In genomic region chr6:30741789-30742315, GRCh38 we compare ENCODE assay signal across 6 cellular contexts. TPM values are rescaled to one million over a fixed set of nuclear protein-coding genes. Genes with fewer than 3 reads are reported as not detected.
DNase-seq lines count a peak whose midpoint lies in the region; ATAC-seq and TF ChIP-seq lines count a peak whose summit lies in the region.

No MANE protein-coding gene starts in this region.

- TF ChIP-seq CTCF in DOHH2 (IDR thresholded peaks at IDR 0.05; ENCODE audit: low read depth, low read length, poor library complexity, severe bottlenecking) (no peak), WI38 (IDR thresholded peaks at IDR 0.05; ENCODE audit: low read depth, low read length) (no peak)

- H3K36me3 ChIP-seq in DOHH2 (ENCODE audit: control insufficient read depth, low read length): peaks cover 52% of the 10 kb centered on the region

- peak overlapping the region; percentile 89 for H3K4me2 ChIP-seq in DOHH2 (ENCODE audit: low read length)

- DNase-seq in left colon: peak in 1 of 2 donors; percentile 35
- no peak for DNase-seq in KG1 (lab: John Stamatoyannopoulos, UW)
- DNase-seq in NCI-H128 (lab: John Stamatoyannopoulos, UW; ENCODE audit: unreplicated experiment): no peak

- peak; percentile 22 for ATAC-seq in left colon
- no peak for ATAC-seq in GM18858 (IDR thresholded peaks at IDR 0.05; ENCODE audit: unreplicated experiment)

- H3K27ac ChIP-seq in DOHH2 (ENCODE audit: low read depth, low read length): peak overlapping the region; percentile 45; the same call in 1 of the 2 replicates

- H3K4me3 ChIP-seq in DOHH2 (ENCODE audit: low read length) (peak overlapping the region; percentile 92), WI38 (ENCODE audit: low read depth, low read length) (peak overlapping the region; percentile 98)

- intact Hi-C loops in left colon (cut with DNase I, micrococcal nuclease): loop anchor here in 1 of 2 donors (5.0 kb wide), 2 partner anchors 65 to 135 kb away; no protein-coding TSS in a partner anchor

- peaks cover 4% of the 10 kb centered on the region; the same call in 1 of the 2 replicates for H4K20me1 ChIP-seq in DOHH2 (ENCODE audit: control insufficient read depth, insufficient read depth, low read depth, low read length)

- peaks cover 12% of the 10 kb centered on the region for H3F3A ChIP-seq in DOHH2 (ENCODE audit: control insufficient read depth, insufficient read depth)

- H3K27me3 ChIP-seq in DOHH2 (ENCODE audit: control insufficient read depth, low read length): peaks cover 17% of the 10 kb centered on the region; the same call in 1 of the 2 replicates

- peaks cover 58% of the 10 kb centered on the region for H3K4me1 ChIP-seq in DOHH2 (ENCODE audit: control insufficient read depth, low read length)

- no peaks in the 10 kb centered on the region for H3K9me3 ChIP-seq in DOHH2 (ENCODE audit: control insufficient read depth, insufficient read depth, low read length)

- no peaks in the 10 kb centered on the region for H3K9me2 ChIP-seq in DOHH2 (replicated peaks; ENCODE audit: control insufficient read depth, low read length)

- H3K79me2 ChIP-seq in DOHH2 (ENCODE audit: control insufficient read depth, low read length): peaks cover 31% of the 10 kb centered on the region

RNA-seq across cellular contexts. Expression of gene FLOT1, which starts 0.6 kb away (rescaled TPM):
- 100 to 1,000 TPM; 130 to 137 TPM for total RNA-seq in left colon

RNA-seq across cellular contexts. Expression of gene IER3, which starts 2.5 kb away (rescaled TPM):
- 100 to 1,000 TPM in 1 of 2 donors, 10 to 100 TPM in 1; 70.9 to 169 TPM for total RNA-seq in left colon

RNA-seq across cellular contexts. Expression of gene TUBB, which starts 21.7 kb away (rescaled TPM):
- total RNA-seq in left colon: 100 to 1,000 TPM; 149 to 195 TPM

RNA-seq across cellular contexts. Expression of gene MDC1, which starts 24.8 kb away (rescaled TPM):
- total RNA-seq in left colon: 10 to 100 TPM; 11.1 to 16.3 TPM

RNA-seq across cellular contexts. Expression of gene NRM, which starts 51.1 kb away (rescaled TPM):
- 1 to 10 TPM; 4.6 to 5.4 TPM for total RNA-seq in left colon
